ENCODE assay signal across 2 cellular contexts in the genomic region with DNA sequence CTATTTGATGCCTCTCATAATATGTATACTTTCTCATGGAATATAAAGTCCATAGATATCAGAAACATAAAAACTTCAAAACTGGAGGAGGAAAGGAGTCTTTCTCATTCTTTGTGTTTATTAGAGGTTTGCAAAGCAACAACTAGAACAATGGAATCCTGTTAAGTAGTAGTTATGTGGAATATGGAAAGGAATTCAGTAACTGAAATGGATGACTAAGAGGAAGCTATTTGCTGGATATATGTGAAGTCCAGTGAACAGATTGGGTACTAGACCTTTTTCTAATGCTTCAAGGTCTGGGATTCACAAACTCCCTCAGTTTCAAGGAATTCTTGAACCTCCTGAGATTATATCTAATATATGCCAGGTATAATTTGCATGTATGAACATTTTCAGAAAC.
TF ChIP-seq lines count a peak whose summit lies in the region.

No MANE protein-coding gene starts in this region.

TF ChIP-seq in HCT116, 20 proteins besides CTCF, POLR2A, EP300 and RAD21 (continued from another document):
- TF ChIP-seq, protein P1, sequence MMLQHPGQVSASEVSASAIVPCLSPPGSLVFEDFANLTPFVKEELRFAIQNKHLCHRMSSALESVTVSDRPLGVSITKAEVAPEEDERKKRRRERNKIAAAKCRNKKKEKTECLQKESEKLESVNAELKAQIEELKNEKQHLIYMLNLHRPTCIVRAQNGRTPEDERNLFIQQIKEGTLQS (IDR thresholded peaks at IDR 0.05), result no peak
- TF ChIP-seq TCF7L2 (IDR thresholded peaks at IDR 0.05; ENCODE audit: borderline replicate concordance, extremely low read depth, insufficient read depth, insufficient read length), result no peak
- no peak for TF ChIP-seq EZH2 (IDR thresholded peaks at IDR 0.05)

TF ChIP-seq in HepG2, 621 proteins besides CTCF, POLR2A, EP300 and RAD21 (continued from another document):
- TF ChIP-seq, protein P2, sequence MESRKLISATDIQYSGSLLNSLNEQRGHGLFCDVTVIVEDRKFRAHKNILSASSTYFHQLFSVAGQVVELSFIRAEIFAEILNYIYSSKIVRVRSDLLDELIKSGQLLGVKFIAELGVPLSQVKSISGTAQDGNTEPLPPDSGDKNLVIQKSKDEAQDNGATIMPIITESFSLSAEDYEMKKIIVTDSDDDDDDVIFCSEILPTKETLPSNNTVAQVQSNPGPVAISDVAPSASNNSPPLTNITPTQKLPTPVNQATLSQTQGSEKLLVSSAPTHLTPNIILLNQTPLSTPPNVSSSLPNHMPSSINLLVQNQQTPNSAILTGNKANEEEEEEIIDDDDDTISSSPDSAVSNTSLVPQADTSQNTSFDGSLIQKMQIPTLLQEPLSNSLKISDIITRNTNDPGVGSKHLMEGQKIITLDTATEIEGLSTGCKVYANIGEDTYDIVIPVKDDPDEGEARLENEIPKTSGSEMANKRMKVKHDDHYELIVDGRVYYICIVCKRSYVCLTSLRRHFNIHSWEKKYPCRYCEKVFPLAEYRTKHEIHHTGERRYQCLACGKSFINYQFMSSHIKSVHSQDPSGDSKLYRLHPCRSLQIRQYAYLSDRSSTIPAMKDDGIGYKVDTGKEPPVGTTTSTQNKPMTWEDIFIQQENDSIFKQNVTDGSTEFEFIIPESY (CRISPR knock-in tag; IDR thresholded peaks at IDR 0.05), result no peak
- TF ChIP-seq ZFP62 (CRISPR knock-in tag; IDR thresholded peaks at IDR 0.05), result no peak
- no peak for TF ChIP-seq SALL1 (CRISPR knock-in tag; IDR thresholded peaks at IDR 0.05)
- no peak for TF ChIP-seq CENPT (CRISPR knock-in tag; IDR thresholded peaks at IDR 0.05; ENCODE audit: low read depth)
- no peak for TF ChIP-seq RNF219 (CRISPR knock-in tag; IDR thresholded peaks at IDR 0.05)
- TF ChIP-seq, protein P3, sequence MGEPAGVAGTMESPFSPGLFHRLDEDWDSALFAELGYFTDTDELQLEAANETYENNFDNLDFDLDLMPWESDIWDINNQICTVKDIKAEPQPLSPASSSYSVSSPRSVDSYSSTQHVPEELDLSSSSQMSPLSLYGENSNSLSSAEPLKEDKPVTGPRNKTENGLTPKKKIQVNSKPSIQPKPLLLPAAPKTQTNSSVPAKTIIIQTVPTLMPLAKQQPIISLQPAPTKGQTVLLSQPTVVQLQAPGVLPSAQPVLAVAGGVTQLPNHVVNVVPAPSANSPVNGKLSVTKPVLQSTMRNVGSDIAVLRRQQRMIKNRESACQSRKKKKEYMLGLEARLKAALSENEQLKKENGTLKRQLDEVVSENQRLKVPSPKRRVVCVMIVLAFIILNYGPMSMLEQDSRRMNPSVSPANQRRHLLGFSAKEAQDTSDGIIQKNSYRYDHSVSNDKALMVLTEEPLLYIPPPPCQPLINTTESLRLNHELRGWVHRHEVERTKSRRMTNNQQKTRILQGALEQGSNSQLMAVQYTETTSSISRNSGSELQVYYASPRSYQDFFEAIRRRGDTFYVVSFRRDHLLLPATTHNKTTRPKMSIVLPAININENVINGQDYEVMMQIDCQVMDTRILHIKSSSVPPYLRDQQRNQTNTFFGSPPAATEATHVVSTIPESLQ (CRISPR knock-in tag; conservative IDR thresholded peaks at IDR 0.05), result no peak
- no peak for TF ChIP-seq RBAK (CRISPR knock-in tag; IDR thresholded peaks at IDR 0.05)
- no peak for TF ChIP-seq PHB2 (IDR thresholded peaks at IDR 0.05; ENCODE audit: partially characterized antibody)
- TF ChIP-seq TFDP2 (CRISPR knock-in tag; IDR thresholded peaks at IDR 0.05), result no peak
- no peak for TF ChIP-seq TBX3 (IDR thresholded peaks at IDR 0.05; ENCODE audit: borderline replicate concordance)
- TF ChIP-seq ZNF501 (CRISPR knock-in tag; IDR thresholded peaks at IDR 0.05), result no peak
